In the genomic region with DNA sequence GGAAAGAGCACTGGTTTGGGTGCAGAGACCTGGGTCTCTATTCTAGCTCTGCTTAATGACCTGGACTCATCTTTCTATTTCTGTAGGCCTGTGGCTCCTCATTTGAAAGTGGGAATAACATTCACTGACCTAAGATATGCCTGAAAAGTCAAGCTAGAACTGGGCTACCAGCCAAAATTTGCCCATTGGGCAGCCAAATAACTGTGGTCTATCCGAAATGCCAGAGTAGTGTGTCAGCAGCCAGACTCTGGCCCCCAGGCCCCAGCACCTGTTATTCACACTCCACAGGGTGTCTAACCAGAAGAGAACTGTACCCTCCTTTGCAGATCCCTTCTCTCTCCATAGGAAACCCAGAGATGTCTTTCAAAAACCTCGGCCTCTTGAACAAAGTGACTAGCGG, we compare ENCODE assay signal across 17 cellular contexts. TPM values are rescaled to one million over a fixed set of nuclear protein-coding genes. Genes with fewer than 3 reads are reported as not detected.
DNase-seq lines count a peak whose midpoint lies in the region; ATAC-seq and TF ChIP-seq lines count a peak whose summit lies in the region.
"Had no signal": no experiment of that assay in that cellular context is flagged by ENCODE, and none has a peak within 500 bp of the region (broad histone marks: within the 10 kb centered on the region; RNA-seq: fewer than 3 reads in every experiment).

No MANE protein-coding gene starts in this region.

- H3K27ac ChIP-seq in right lobe of liver: no peak overlapping the region
- H3K27ac ChIP-seq: SJSA1, tibial nerve had no signal

- TF ChIP-seq CTCF in epithelial cell of proximal tubule (conservative IDR thresholded peaks at IDR 0.05; ENCODE audit: low read depth, low read length) (no peak), right lobe of liver (IDR thresholded peaks at IDR 0.05) (no peak), foreskin fibroblast (IDR thresholded peaks at IDR 0.05; ENCODE audit: low read depth, low read length) (no peak)

- ATAC-seq in right lobe of liver: no peak

- no peak overlapping the region for H3K4me3 ChIP-seq in epithelial cell of proximal tubule (ENCODE audit: low read depth, low read length)
- no peak overlapping the region for H3K4me3 ChIP-seq in right lobe of liver
- no peak overlapping the region for H3K4me3 ChIP-seq in foreskin fibroblast (ENCODE audit: low read depth in 1 of 2, low read length in 2 of 2)
- H3K4me3 ChIP-seq: SJSA1, tibial nerve had no signal

- no peaks in the 10 kb centered on the region for H3K27me3 ChIP-seq in right lobe of liver
- H3K27me3 ChIP-seq: tibial nerve had no signal

- intact Hi-C loops in right lobe of liver (cut with DNase I): no loop called here

- H3K9me3 ChIP-seq in right lobe of liver: no peaks in the 10 kb centered on the region
- H3K9me3 ChIP-seq: SJSA1 had no signal

- WGBS in right lobe of liver (ENCODE audit: insufficient coverage, low coverage, low lambda C conversion rate, missing lambda C conversion rate): 75% methylated on average over 2 of the region's 3 CpGs

- no peak for TF ChIP-seq POLR2A in right lobe of liver (IDR thresholded peaks at IDR 0.05)

- no peaks in the 10 kb centered on the region for H3K36me3 ChIP-seq in right lobe of liver
- H3K36me3 ChIP-seq: SJSA1, tibial nerve had no signal

- no peaks in the 10 kb centered on the region for H3K4me1 ChIP-seq in right lobe of liver
- H3K4me1 ChIP-seq: SJSA1 had no signal

- DNase-seq in HCEC 1CT (peak; percentile 23), RPMI7951 (ENCODE audit: low read depth) (peak; percentile 70), epithelial cell of proximal tubule (ENCODE audit: low read depth) (peak; percentile 86), renal cortical epithelial cell (ENCODE audit: low read depth) (peak; percentile 95), right lobe of liver (no peak), foreskin fibroblast (no peak), hepatic stellate cell (ENCODE audit: low spot score) (no peak)
- DNase-seq: activated CD4-positive, CD25-positive, alpha-beta regulatory T cell treated with anti-CD3 and anti-CD28 coated beads, Interleukin-2, amount 50 U/mL, for 72 hours; amygdala; COR-L47; effector memory CD4-positive, alpha-beta T cell; hippocampal formation; mesenchymal stem cell; NCI-H510A; stimulated activated CD4-positive, alpha-beta T cell treated with anti-CD3 and anti-CD28 coated beads, Interleukin-15, amount 100 ng/mL, for 24 hours had no signal

RNA-seq across cellular contexts. Expression of gene DAB1, which starts 12.6 kb away (rescaled TPM):
- total RNA-seq in RPMI7951 (2014; rRNA removed; shearing (Covaris generic)): not detected in 2 replicates
- total RNA-seq in epithelial cell of proximal tubule (under 0.01 TPM in 1 of 2 replicates, not detected in the other), renal cortical epithelial cell (0.20 TPM in 1 of 2 replicates, not detected in the other), right lobe of liver (1 to 10 TPM in 4 of 6 experiments, under 1 TPM in 2; 0.76 to 1.9 (median 1.1) TPM)
- total RNA-seq: SJSA1 had no signal

Comparison
In these comparisons a context has a peak if more than half of its experiments do, and no peak if none do; other contexts are left out.
1. DNase-seq: peak in HCEC 1CT (single experiment), RPMI7951 (single experiment), epithelial cell of proximal tubule (single experiment) and renal cortical epithelial cell (single experiment); none in right lobe of liver (0 of 3), foreskin fibroblast (0 of 2) and hepatic stellate cell (single experiment).